ENCODE assay signal across 9 cellular contexts in genomic region chr7:121394709-121395140, GRCh38. TPM values are rescaled to one million over a fixed set of nuclear protein-coding genes. Genes with fewer than 3 reads are reported as not detected.
DNase-seq lines count a peak whose midpoint lies in the region; ATAC-seq and TF ChIP-seq lines count a peak whose summit lies in the region.
"Had no signal": no experiment of that assay in that cellular context is flagged by ENCODE, and none has a peak within 500 bp of the region (broad histone marks: within the 10 kb centered on the region; RNA-seq: fewer than 3 reads in every experiment).

No MANE protein-coding gene starts in this region.

- POLR2A ChIA-PET in Panc1 (lab: Charles Lee), result no interaction called here

- intact Hi-C loops in Panc1 (cut with micrococcal nuclease; ENCODE audit: unreplicated experiment), result loop anchor here (5.0 kb wide), 1 partner anchor 133 kb away; no protein-coding TSS in a partner anchor

- no peaks in the 10 kb centered on the region for H3K27me3 ChIP-seq in Panc1 (ENCODE audit: control insufficient read depth, insufficient read depth, low read length)

- H3K4me1 ChIP-seq in Panc1 (ENCODE audit: control insufficient read depth, insufficient read depth, low read length), result peaks cover 20% of the 10 kb centered on the region

- H3K36me3 ChIP-seq in Panc1 (ENCODE audit: control insufficient read depth, insufficient read depth, low read length), result peaks cover 4% of the 10 kb centered on the region

- ATAC-seq in GM19467 (IDR thresholded peaks at IDR 0.05; ENCODE audit: unreplicated experiment), result peak; percentile 19
- no peak for ATAC-seq in Panc1
- no peak for ATAC-seq in GM18907 (IDR thresholded peaks at IDR 0.05; ENCODE audit: unreplicated experiment)
- ATAC-seq in GM21367 (IDR thresholded peaks at IDR 0.05; ENCODE audit: unreplicated experiment), result no peak
- no peak for ATAC-seq in GM18502 (IDR thresholded peaks at IDR 0.05; ENCODE audit: poor library complexity, unreplicated experiment)

- no TSS peak for BruUV-seq in Panc1 (replicated peaks; lab: Mats Ljungman, UMichigan)

- CTCF ChIA-PET in Panc1 (lab: Charles Lee), result no interaction called here

- peak overlapping the region; percentile 73 for H3K27ac ChIP-seq in Panc1 (ENCODE audit: low read length)

- no peak for TF ChIP-seq CTCF in Panc1 (IDR thresholded peaks at IDR 0.05)

- in situ Hi-C loops in Panc1 (cut with HindIII; ENCODE audit: low pct_unique_long_range_greater_than_20kb, low sequenced_read_pairs), result no loop called here

- no peaks in the 10 kb centered on the region for H3K9me3 ChIP-seq in Panc1 (ENCODE audit: control insufficient read depth, insufficient read depth, low read depth, low read length)

- H3K4me3 ChIP-seq in Panc1 (ENCODE audit: low read depth in 2 of 2, low read length in 2 of 2), result peak overlapping the region; percentile 83 to 97
- H3K4me3 ChIP-seq in iPS-11a (ENCODE audit: low read depth, low read length), result peak overlapping the region; percentile 73

- DNase-seq in A172 (ENCODE audit: low spot score), result peak; percentile 15
- DNase-seq in Panc1 (ENCODE audit: low read depth, low spot score), result no peak
- DNase-seq in stimulated activated naive CD4-positive, alpha-beta T cell (lab: John Stamatoyannopoulos, UW), result no peak
- DNase-seq: activated naive CD8-positive, alpha-beta T cell treated with anti-CD3 and anti-CD28 coated beads, Interleukin-2, amount 10 ng/mL, durations not matched to agents 7 days and 5 days had no signal

RNA-seq across cellular contexts. Expression of gene FAM3C, which starts 1.4 kb away (rescaled TPM):
- 67.1 and 75.2 TPM in 2 replicates for total RNA-seq in A172 (2014; rRNA removed; shearing (Covaris generic))
- 55.4 TPM for total RNA-seq in Panc1 (2021; ENCODE audit: unreplicated experiment)
- 56.3 TPM for polyA plus RNA-seq in Panc1 (2012; ENCODE audit: insufficient read length)
